ENCODE assay signal across 1 cellular context in the genomic region with DNA sequence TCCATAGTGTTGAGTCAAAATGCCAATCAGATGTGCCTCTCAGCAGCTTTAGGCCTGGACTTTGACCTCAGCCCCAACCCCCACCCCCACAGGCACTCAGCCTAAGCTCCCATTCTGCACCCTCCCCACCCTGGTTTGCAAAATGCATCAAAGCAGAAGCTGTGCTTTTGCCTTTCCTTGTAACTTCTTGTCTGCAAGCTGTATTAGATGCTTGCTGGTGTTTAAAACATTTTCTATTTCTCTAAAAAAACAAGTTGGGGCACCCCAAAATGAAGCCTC.
TF ChIP-seq lines count a peak whose summit lies in the region.

No MANE protein-coding gene starts in this region.

TF ChIP-seq in GM23338, 12 proteins besides CTCF, POLR2A, EP300 and RAD21 (continued from another document):
- TF ChIP-seq, protein P1, sequence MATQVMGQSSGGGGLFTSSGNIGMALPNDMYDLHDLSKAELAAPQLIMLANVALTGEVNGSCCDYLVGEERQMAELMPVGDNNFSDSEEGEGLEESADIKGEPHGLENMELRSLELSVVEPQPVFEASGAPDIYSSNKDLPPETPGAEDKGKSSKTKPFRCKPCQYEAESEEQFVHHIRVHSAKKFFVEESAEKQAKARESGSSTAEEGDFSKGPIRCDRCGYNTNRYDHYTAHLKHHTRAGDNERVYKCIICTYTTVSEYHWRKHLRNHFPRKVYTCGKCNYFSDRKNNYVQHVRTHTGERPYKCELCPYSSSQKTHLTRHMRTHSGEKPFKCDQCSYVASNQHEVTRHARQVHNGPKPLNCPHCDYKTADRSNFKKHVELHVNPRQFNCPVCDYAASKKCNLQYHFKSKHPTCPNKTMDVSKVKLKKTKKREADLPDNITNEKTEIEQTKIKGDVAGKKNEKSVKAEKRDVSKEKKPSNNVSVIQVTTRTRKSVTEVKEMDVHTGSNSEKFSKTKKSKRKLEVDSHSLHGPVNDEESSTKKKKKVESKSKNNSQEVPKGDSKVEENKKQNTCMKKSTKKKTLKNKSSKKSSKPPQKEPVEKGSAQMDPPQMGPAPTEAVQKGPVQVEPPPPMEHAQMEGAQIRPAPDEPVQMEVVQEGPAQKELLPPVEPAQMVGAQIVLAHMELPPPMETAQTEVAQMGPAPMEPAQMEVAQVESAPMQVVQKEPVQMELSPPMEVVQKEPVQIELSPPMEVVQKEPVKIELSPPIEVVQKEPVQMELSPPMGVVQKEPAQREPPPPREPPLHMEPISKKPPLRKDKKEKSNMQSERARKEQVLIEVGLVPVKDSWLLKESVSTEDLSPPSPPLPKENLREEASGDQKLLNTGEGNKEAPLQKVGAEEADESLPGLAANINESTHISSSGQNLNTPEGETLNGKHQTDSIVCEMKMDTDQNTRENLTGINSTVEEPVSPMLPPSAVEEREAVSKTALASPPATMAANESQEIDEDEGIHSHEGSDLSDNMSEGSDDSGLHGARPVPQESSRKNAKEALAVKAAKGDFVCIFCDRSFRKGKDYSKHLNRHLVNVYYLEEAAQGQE (IDR thresholded peaks at IDR 0.05; ENCODE audit: unreplicated experiment): no peak
- TF ChIP-seq, protein P2, sequence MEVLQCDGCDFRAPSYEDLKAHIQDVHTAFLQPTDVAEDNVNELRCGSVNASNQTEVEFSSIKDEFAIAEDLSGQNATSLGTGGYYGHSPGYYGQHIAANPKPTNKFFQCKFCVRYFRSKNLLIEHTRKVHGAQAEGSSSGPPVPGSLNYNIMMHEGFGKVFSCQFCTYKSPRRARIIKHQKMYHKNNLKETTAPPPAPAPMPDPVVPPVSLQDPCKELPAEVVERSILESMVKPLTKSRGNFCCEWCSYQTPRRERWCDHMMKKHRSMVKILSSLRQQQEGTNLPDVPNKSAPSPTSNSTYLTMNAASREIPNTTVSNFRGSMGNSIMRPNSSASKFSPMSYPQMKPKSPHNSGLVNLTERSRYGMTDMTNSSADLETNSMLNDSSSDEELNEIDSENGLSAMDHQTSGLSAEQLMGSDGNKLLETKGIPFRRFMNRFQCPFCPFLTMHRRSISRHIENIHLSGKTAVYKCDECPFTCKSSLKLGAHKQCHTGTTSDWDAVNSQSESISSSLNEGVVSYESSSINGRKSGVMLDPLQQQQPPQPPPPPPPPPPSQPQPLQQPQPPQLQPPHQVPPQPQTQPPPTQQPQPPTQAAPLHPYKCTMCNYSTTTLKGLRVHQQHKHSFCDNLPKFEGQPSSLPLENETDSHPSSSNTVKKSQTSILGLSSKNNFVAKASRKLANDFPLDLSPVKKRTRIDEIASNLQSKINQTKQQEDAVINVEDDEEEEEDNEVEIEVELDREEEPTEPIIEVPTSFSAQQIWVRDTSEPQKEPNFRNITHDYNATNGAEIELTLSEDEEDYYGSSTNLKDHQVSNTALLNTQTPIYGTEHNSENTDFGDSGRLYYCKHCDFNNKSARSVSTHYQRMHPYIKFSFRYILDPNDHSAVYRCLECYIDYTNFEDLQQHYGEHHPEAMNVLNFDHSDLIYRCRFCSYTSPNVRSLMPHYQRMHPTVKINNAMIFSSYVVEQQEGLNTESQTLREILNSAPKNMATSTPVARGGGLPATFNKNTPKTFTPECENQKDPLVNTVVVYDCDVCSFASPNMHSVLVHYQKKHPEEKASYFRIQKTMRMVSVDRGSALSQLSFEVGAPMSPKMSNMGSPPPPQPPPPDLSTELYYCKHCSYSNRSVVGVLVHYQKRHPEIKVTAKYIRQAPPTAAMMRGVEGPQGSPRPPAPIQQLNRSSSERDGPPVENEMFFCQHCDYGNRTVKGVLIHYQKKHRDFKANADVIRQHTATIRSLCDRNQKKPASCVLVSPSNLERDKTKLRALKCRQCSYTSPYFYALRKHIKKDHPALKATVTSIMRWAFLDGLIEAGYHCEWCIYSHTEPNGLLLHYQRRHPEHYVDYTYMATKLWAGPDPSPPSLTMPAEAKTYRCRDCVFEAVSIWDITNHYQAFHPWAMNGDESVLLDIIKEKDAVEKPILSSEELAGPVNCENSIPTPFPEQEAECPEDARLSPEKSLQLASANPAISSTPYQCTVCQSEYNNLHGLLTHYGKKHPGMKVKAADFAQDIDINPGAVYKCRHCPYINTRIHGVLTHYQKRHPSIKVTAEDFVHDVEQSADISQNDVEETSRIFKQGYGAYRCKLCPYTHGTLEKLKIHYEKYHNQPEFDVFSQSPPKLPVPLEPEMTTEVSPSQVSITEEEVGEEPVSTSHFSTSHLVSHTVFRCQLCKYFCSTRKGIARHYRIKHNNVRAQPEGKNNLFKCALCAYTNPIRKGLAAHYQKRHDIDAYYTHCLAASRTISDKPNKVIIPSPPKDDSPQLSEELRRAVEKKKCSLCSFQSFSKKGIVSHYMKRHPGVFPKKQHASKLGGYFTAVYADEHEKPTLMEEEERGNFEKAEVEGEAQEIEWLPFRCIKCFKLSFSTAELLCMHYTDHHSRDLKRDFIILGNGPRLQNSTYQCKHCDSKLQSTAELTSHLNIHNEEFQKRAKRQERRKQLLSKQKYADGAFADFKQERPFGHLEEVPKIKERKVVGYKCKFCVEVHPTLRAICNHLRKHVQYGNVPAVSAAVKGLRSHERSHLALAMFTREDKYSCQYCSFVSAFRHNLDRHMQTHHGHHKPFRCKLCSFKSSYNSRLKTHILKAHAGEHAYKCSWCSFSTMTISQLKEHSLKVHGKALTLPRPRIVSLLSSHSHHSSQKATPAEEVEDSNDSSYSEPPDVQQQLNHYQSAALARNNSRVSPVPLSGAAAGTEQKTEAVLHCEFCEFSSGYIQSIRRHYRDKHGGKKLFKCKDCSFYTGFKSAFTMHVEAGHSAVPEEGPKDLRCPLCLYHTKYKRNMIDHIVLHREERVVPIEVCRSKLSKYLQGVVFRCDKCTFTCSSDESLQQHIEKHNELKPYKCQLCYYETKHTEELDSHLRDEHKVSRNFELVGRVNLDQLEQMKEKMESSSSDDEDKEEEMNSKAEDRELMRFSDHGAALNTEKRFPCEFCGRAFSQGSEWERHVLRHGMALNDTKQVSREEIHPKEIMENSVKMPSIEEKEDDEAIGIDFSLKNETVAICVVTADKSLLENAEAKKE (CRISPR knock-in tag; IDR thresholded peaks at IDR 0.05): no peak
- TF ChIP-seq ZNF331 (CRISPR knock-in tag; IDR thresholded peaks at IDR 0.05; ENCODE audit: low read depth): no peak
- TF ChIP-seq POLR2AphosphoS5 (IDR thresholded peaks at IDR 0.05; ENCODE audit: low read depth): no peak
- no peak for TF ChIP-seq STAT1 (IDR thresholded peaks at IDR 0.05; ENCODE audit: unreplicated experiment)
- no peak for TF ChIP-seq ZNF114 (CRISPR knock-in tag; IDR thresholded peaks at IDR 0.05)
- TF ChIP-seq JUNB (IDR thresholded peaks at IDR 0.05; ENCODE audit: unreplicated experiment): no peak
